ENCODE assay signal across 12 cellular contexts in the genomic region with DNA sequence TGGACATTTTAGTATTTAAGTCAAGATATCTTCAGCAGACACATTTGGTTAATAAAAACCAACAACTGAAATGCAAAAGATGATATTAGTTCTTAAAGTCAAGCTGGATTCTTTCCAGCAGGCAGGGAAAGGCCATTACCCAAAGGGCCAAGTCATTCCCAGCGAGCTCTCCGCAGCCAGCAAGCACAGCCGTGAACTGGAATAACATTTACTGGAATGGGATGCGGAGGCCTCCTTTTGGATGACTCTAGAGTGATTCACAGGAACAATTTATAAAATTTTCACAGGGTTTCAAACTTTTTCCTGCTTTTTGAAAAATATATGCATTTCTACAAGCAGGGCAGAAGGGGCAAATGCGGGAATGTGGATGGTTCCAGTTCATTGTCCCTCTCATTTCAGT.
DNase-seq lines count a peak whose midpoint lies in the region; ATAC-seq, FAIRE-seq and TF ChIP-seq lines count a peak whose summit lies in the region.
"Had no signal": no experiment of that assay in that cellular context is flagged by ENCODE, and none has a peak within 500 bp of the region (broad histone marks: within the 10 kb centered on the region; RNA-seq: fewer than 3 reads in every experiment).

No MANE protein-coding gene starts in this region.

- intact Hi-C loops in MCF 10A (cut with micrococcal nuclease) (no loop called here), breast epithelium (cut with DNase I; ENCODE audit: low total_unique reads) (no loop called here), endothelial cell of umbilical vein (cut with micrococcal nuclease) (loop anchor here (2.0 kb wide), 2 partner anchors 25 to 45 kb away; no protein-coding TSS in a partner anchor)
- intact Hi-C loops in activated naive CD4-positive, alpha-beta T cell treated with anti-CD3 and anti-CD28 coated beads for 36 hours (cut with micrococcal nuclease): no loop called here

- TF ChIP-seq POLR2A in breast epithelium (IDR thresholded peaks at IDR 0.05) (no peak), endothelial cell of umbilical vein (IDR thresholded peaks at IDR 0.05; ENCODE audit: low read depth, low read length) (no peak)

- H3K4me1 Mint-ChIP-seq in MCF 10A (ENCODE audit: insufficient read depth, unreplicated experiment): peaks cover 15% of the 10 kb centered on the region
- H3K4me1 Mint-ChIP-seq in activated naive CD4-positive, alpha-beta T cell treated with anti-CD3 and anti-CD28 coated beads for 36 hours (ENCODE audit: low read depth): no peaks in the 10 kb centered on the region
- H3K4me1 Mint-ChIP-seq: central memory CD8-positive, alpha-beta T cell; neural progenitor cell had no signal

- no peaks in the 10 kb centered on the region for H3K4me1 ChIP-seq in breast epithelium
- H3K4me1 ChIP-seq in endothelial cell of umbilical vein (ENCODE audit: control insufficient read depth, extremely low read depth, insufficient read depth, low read length): peaks cover 26% of the 10 kb centered on the region
- peaks cover 8 to 14% of the 10 kb centered on the region in 2 donors for H3K4me1 ChIP-seq in muscle layer of duodenum (ENCODE audit: control insufficient read depth in 1 of 2, insufficient read depth in 2 of 2, low read length in 2 of 2)
- H3K4me1 ChIP-seq: neural progenitor cell had no signal

- dilution Hi-C loops in endothelial cell of umbilical vein (cut with MboI; ENCODE audit: extremely low pct_ligation_motif_present, low sequenced_read_pairs): no loop called here

- no peaks in the 10 kb centered on the region for H3K36me3 Mint-ChIP-seq in MCF 10A (ENCODE audit: insufficient read depth, unreplicated experiment)
- no peaks in the 10 kb centered on the region for H3K36me3 Mint-ChIP-seq in activated naive CD4-positive, alpha-beta T cell treated with anti-CD3 and anti-CD28 coated beads for 36 hours (ENCODE audit: low read depth)
- H3K36me3 Mint-ChIP-seq: neural progenitor cell had no signal

- no peak for FAIRE-seq in endothelial cell of umbilical vein (lab: Jason Lieb, UNC)

- H3K9me3 Mint-ChIP-seq in MCF 10A (ENCODE audit: unreplicated experiment): no peaks in the 10 kb centered on the region
- H3K9me3 Mint-ChIP-seq in activated naive CD4-positive, alpha-beta T cell treated with anti-CD3 and anti-CD28 coated beads for 36 hours: no peaks in the 10 kb centered on the region
- H3K9me3 Mint-ChIP-seq: central memory CD8-positive, alpha-beta T cell; neural progenitor cell had no signal

- H2AFZ ChIP-seq in endothelial cell of umbilical vein (ENCODE audit: low read depth, low read length): peak overlapping the region; percentile 40
- H2AFZ ChIP-seq: neural progenitor cell had no signal

- ATAC-seq in HG03442 (IDR thresholded peaks at IDR 0.05; ENCODE audit: unreplicated experiment): no peak
- ATAC-seq: activated CD8-positive, alpha-beta T cell treated with anti-CD3 and anti-CD28 coated beads, Interleukin-2, amount 10 ng/mL, durations not matched to agents 7 days and 5 days had no signal

- no peaks in the 10 kb centered on the region for H3K79me2 ChIP-seq in endothelial cell of umbilical vein (ENCODE audit: control insufficient read depth, insufficient read depth, low read length)

- H3K27me3 Mint-ChIP-seq in MCF 10A (ENCODE audit: insufficient read depth, unreplicated experiment): no peaks in the 10 kb centered on the region
- H3K27me3 Mint-ChIP-seq in activated naive CD4-positive, alpha-beta T cell treated with anti-CD3 and anti-CD28 coated beads for 36 hours (ENCODE audit: low read depth): peaks cover 5% of the 10 kb centered on the region

- no peak overlapping the region for H3K27ac Mint-ChIP-seq in MCF 10A (ENCODE audit: low read depth, unreplicated experiment)
- no peak overlapping the region for H3K27ac Mint-ChIP-seq in activated naive CD4-positive, alpha-beta T cell treated with anti-CD3 and anti-CD28 coated beads for 36 hours
- H3K27ac Mint-ChIP-seq: activated CD8-positive, alpha-beta T cell treated with anti-CD3 and anti-CD28 coated beads, Interleukin-2, amount 10 ng/mL, durations not matched to agents 7 days and 5 days; neural progenitor cell had no signal

- TF ChIP-seq CTCF in MCF 10A (IDR thresholded peaks at IDR 0.05; ENCODE audit: unreplicated experiment): no peak
- TF ChIP-seq CTCF in breast epithelium (IDR thresholded peaks at IDR 0.05): no peak
- no peak for TF ChIP-seq CTCF in endothelial cell of umbilical vein (IDR thresholded peaks at IDR 0.05; ENCODE audit: extremely low read depth in 1 of 2, insufficient read depth in 1 of 2, low read depth in 1 of 2, low read length in 2 of 2)
- TF ChIP-seq CTCF in GM20000 (IDR thresholded peaks at IDR 0.05; ENCODE audit: extremely low read depth, missing control alignments): no peak

- POLR2A ChIA-PET in MCF 10A (lab: Yijun Ruan, JAX): no interaction called here
- POLR2A ChIA-PET in endothelial cell of umbilical vein (lab: Charles Lee): interaction anchor here (0.9 to 1.8 kb wide), 3 partner anchors 25 to 106 kb away, joined by 3 to 15 read pairs (median 5); a partner anchor contains a TSS

- H3K9me3 ChIP-seq in breast epithelium (no peaks in the 10 kb centered on the region), endothelial cell of umbilical vein (replicated peaks; ENCODE audit: control insufficient read depth, insufficient read depth, low read length) (no peaks in the 10 kb centered on the region), muscle layer of duodenum (ENCODE audit: control insufficient read depth in 1 of 2, low read length in 2 of 2) (no peaks in the 10 kb centered on the region)

- no peaks in the 10 kb centered on the region for H3K27me3 ChIP-seq in breast epithelium
- no peaks in the 10 kb centered on the region for H3K27me3 ChIP-seq in endothelial cell of umbilical vein (ENCODE audit: control insufficient read depth in 2 of 2, insufficient read depth in 2 of 2, low read length in 2 of 2)
- no peaks in the 10 kb centered on the region for H3K27me3 ChIP-seq in muscle layer of duodenum (ENCODE audit: low read depth, low read length)
- H3K27me3 ChIP-seq: neural progenitor cell had no signal

- H3K27ac ChIP-seq in breast epithelium: no peak overlapping the region
- peak overlapping the region; percentile 64 for H3K27ac ChIP-seq in endothelial cell of umbilical vein (ENCODE audit: insufficient read depth, low read depth, low read length)
- peak overlapping the region; percentile 13 for H3K27ac ChIP-seq in muscle layer of duodenum (ENCODE audit: low read length)
- H3K27ac ChIP-seq: 22Rv1, neural progenitor cell had no signal

- no peak overlapping the region for H3K4me3 ChIP-seq in breast epithelium
- H3K4me3 ChIP-seq in endothelial cell of umbilical vein (replicated peaks in 1 of 3; ENCODE audit: insufficient read depth in 1 of 3, low read depth in 1 of 3, low read length in 3 of 3): no peak overlapping the region
- no peak overlapping the region for H3K4me3 ChIP-seq in muscle layer of duodenum (ENCODE audit: low read depth in 1 of 2, low read length in 2 of 2)
- H3K4me3 ChIP-seq: neural progenitor cell had no signal

- no peaks in the 10 kb centered on the region for H3K9me1 ChIP-seq in endothelial cell of umbilical vein (replicated peaks; ENCODE audit: control insufficient read depth, extremely low read depth, insufficient read depth, low read length)

- BruUV-seq in MCF 10A (replicated peaks; lab: Mats Ljungman, UMichigan) (no TSS peak), endothelial cell of umbilical vein (replicated peaks; lab: Mats Ljungman, UMichigan) (no TSS peak)

- CTCF ChIA-PET in MCF 10A (lab: Yijun Ruan, JAX): interaction anchor here (0.6 to 0.9 kb wide), 3 partner anchors 12 to 104 kb away, joined by 3 read pairs; no protein-coding TSS in a partner anchor
- CTCF ChIA-PET in endothelial cell of umbilical vein (lab: Charles Lee): interaction anchor here (0.6 to 2.5 kb wide), 17 partner anchors 9 to 125 kb away, joined by 3 to 35 read pairs (median 6); a partner anchor contains a TSS
- CTCF ChIA-PET in activated naive CD4-positive, alpha-beta T cell treated with anti-CD3 and anti-CD28 coated beads for 36 hours (lab: Charles Lee): interaction anchor here (1.3 kb wide), 1 partner anchor 77 kb away, joined by 4 read pairs; a partner anchor contains a TSS

- DNase-seq in MCF 10A (ENCODE audit: unreplicated experiment) (peak; percentile 72), breast epithelium (ENCODE audit: low spot score in 2 of 2) (no peak), endothelial cell of umbilical vein (ENCODE audit: low read depth, low spot score) (peak; percentile 83), iPS-NIHi7 (ENCODE audit: extremely low spot score) (no peak), GM20000 (ENCODE audit: low spot score) (no peak)
- DNase-seq in activated naive CD4-positive, alpha-beta T cell treated with anti-CD3 and anti-CD28 coated beads for 36 hours: no peak
- DNase-seq: activated CD8-positive, alpha-beta T cell treated with anti-CD3 and anti-CD28 coated beads, Interleukin-2, amount 10 ng/mL, durations not matched to agents 7 days and 5 days had no signal

- no peaks in the 10 kb centered on the region for H4K20me1 ChIP-seq in endothelial cell of umbilical vein (replicated peaks; ENCODE audit: control insufficient read depth, extremely low read depth, insufficient read depth, low read length)

- H3K36me3 ChIP-seq in breast epithelium (no peaks in the 10 kb centered on the region), endothelial cell of umbilical vein (ENCODE audit: control insufficient read depth in 2 of 2, extremely low read depth in 1 of 2, insufficient read depth in 2 of 2, low read length in 2 of 2) (no peaks in the 10 kb centered on the region), muscle layer of duodenum (ENCODE audit: control insufficient read depth in 1 of 2, insufficient read depth in 2 of 2, low read length in 2 of 2) (no peaks in the 10 kb centered on the region)
- H3K36me3 ChIP-seq: neural progenitor cell had no signal

- no peak overlapping the region for H3K4me3 Mint-ChIP-seq in MCF 10A (ENCODE audit: unreplicated experiment)
- no peak overlapping the region for H3K4me3 Mint-ChIP-seq in activated naive CD4-positive, alpha-beta T cell treated with anti-CD3 and anti-CD28 coated beads for 36 hours
- H3K4me3 Mint-ChIP-seq: activated CD8-positive, alpha-beta T cell treated with anti-CD3 and anti-CD28 coated beads, Interleukin-2, amount 10 ng/mL, durations not matched to agents 7 days and 5 days; central memory CD8-positive, alpha-beta T cell; neural progenitor cell had no signal

- peak overlapping the region; percentile 73 for H3K9ac ChIP-seq in endothelial cell of umbilical vein (replicated peaks; ENCODE audit: extremely low read depth, insufficient read depth, low read length)
- H3K9ac ChIP-seq: neural progenitor cell had no signal

- peak overlapping the region; percentile 45 for H3K4me2 ChIP-seq in endothelial cell of umbilical vein (ENCODE audit: insufficient read depth, low read length)
- H3K4me2 ChIP-seq: neural progenitor cell had no signal

TF ChIP-seq in endothelial cell of umbilical vein, 7 proteins besides CTCF, POLR2A, EP300 and RAD21 (continues in another document):
- TF ChIP-seq MYC (IDR thresholded peaks at IDR 0.05; ENCODE audit: low read depth, low read length) (no peak), JUN (IDR thresholded peaks at IDR 0.05; ENCODE audit: borderline replicate concordance, insufficient read depth, insufficient read length, low read depth) (no peak), POLR2AphosphoS5 (IDR thresholded peaks at IDR 0.05; ENCODE audit: insufficient read depth, low read depth, low read length) (peak; percentile 39), FOS (IDR thresholded peaks at IDR 0.05; ENCODE audit: borderline replicate concordance, insufficient read depth, low read length) (peak; percentile 77)

Comparison
In these comparisons a context has a peak if more than half of its experiments do, and no peak if none do; other contexts are left out.
1. DNase-seq: peak in MCF 10A (single experiment) and endothelial cell of umbilical vein (single experiment); none in breast epithelium (0 of 2), activated naive CD4-positive, alpha-beta T cell treated with anti-CD3 and anti-CD28 coated beads for 36 hours (single experiment), iPS-NIHi7 (single experiment) and GM20000 (single experiment).
2. H3K27ac ChIP-seq: peak in endothelial cell of umbilical vein (single experiment) and muscle layer of duodenum (single experiment); none in breast epithelium (0 of 2).